26 cellular contexts compared by ENCODE assay signal in the genomic region with DNA sequence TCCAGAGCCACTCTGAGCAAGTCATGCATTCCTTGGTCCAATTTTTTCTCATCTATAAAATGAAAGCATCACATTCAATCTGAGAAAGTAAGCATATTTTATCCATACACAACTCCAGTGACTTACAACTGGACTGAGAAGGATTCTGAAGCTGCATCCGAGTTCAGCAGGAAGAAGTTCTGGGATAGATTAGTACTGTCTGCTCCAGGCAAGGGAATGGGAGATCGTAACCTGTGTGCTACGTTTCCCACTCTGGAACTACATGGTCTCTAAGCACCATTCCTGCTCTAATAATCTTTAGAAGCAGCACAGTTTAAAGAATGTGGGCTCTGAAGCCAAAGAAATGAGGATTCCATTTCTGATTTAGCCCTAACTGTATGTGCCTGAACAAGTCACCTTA.
"Had no signal": no experiment of that assay in that cellular context is flagged by ENCODE, and none has a peak within 500 bp of the region (broad histone marks: within the 10 kb centered on the region; RNA-seq: fewer than 3 reads in every experiment).

No MANE protein-coding gene starts in this region.

- H3K9me3 ChIP-seq: adrenal gland, body of pancreas, breast epithelium had no signal

- H3K27me3 ChIP-seq: adrenal gland, body of pancreas, brain microvascular endothelial cell, breast epithelium had no signal

- H3K27ac ChIP-seq: adrenal gland, body of pancreas, brain microvascular endothelial cell, breast epithelium, VCaP had no signal

- H3K4me1 ChIP-seq: adrenal gland, body of pancreas, breast epithelium had no signal

- H3K36me3 ChIP-seq: adrenal gland, breast epithelium had no signal

- DNase-seq: activated B cell treated with CpG ODN at 0.5 μM for 24 hours; activated CD4-positive, alpha-beta memory T cell treated with anti-CD3 and anti-CD28 coated beads for 36 hours; activated CD4-positive, alpha-beta T cell treated with anti-CD3 and anti-CD28 coated beads for 4 hours; activated CD4-positive, alpha-beta T cell treated with anti-CD3 and anti-CD28 coated beads, Interleukin-2, amount 10 ng/mL, durations not matched to agents 24 days and 14 days; activated CD4-positive, alpha-beta T cell treated with anti-CD3 and anti-CD28 coated beads, Interleukin-2, amount 50 U/mL, for 1 hour; activated CD4-positive, alpha-beta T cell treated with anti-CD3 and anti-CD28 coated beads, Interleukin-2, amount 50 U/mL, for 4 hours; activated CD4-positive, CD25-positive, alpha-beta regulatory T cell treated with anti-CD3 and anti-CD28 coated beads, Interleukin-2, amount 50 U/mL, for 72 hours; activated CD8-positive, alpha-beta memory T cell treated with anti-CD3 and anti-CD28 coated beads, Interleukin-2, amount 50 U/mL, for 4 hours; activated CD8-positive, alpha-beta T cell treated with anti-CD3 and anti-CD28 coated beads for 36 hours; activated effector memory CD4-positive, alpha-beta T cell treated with Interleukin-2 at 50 U/mL for 16 hours; activated gamma-delta T cell; activated naive CD4-positive, alpha-beta T cell treated with anti-CD3 and anti-CD28 coated beads for 36 hours; activated naive CD4-positive, alpha-beta T cell treated with anti-CD3 and anti-CD28 coated beads, Interleukin-2, amount 50 U/mL, for 16 hours; activated naive CD8-positive, alpha-beta T cell treated with anti-CD3 and anti-CD28 coated beads for 36 hours; activated T-cell treated with anti-CD3 and anti-CD28 coated beads, Interleukin-2, amount 50 U/mL, for 24 hours; activated T-cell treated with anti-CD3 and anti-CD28 coated beads, Interleukin-2, amount 50 U/mL, for 48 hours; adrenal gland; amniotic stem cell; aorta; body of pancreas; brain microvascular endothelial cell; central memory CD4-positive, alpha-beta T cell; T-helper 2 cell; T-helper 9 cell had no signal

- H3K4me3 ChIP-seq: adrenal gland, body of pancreas, breast epithelium had no signal
